In genomic region chr6:33014841-33015634, GRCh38 we compare ENCODE assay signal across 8 cellular contexts.
A peak's percentile ranks its signal among the peaks of the same experiment; 100 is the strongest.
DNase-seq lines count a peak whose midpoint lies in the region; ATAC-seq and TF ChIP-seq lines count a peak whose summit lies in the region.

No MANE protein-coding gene starts in this region.

- peak; percentile 38 for DNase-seq in 8988T
- DNase-seq in GM04503 (ENCODE audit: low read depth): peak; percentile 34
- peak; percentile 53 for DNase-seq in NCI-H1417 treated with DMSO at 0.1 percent for 48 hours (lab: John Stamatoyannopoulos, UW)
- peak; percentile 87 for DNase-seq in SK-N-MC (ENCODE audit: low read depth, low spot score)
- peak; percentile 91 to 92 for DNase-seq in cardiac fibroblast (ENCODE audit: low read depth in 2 of 2)
- DNase-seq in islet precursor cell: peak; percentile 74
- DNase-seq in stimulated activated CD4-positive, alpha-beta T cell treated with anti-CD3 and anti-CD28 coated beads, TNF-alpha, amount 100 ng/mL, for 1 hour (ENCODE audit: low read depth in 3 of 3, low spot score in 1 of 3): peak in 2 of 3 donors; percentile 18

- no peaks in the 10 kb centered on the region for H3K9me3 ChIP-seq in SK-N-MC (ENCODE audit: low read depth, low read length)

- no peaks in the 10 kb centered on the region for H3K36me3 ChIP-seq in SK-N-MC (ENCODE audit: insufficient read depth, low read length)

- no peak overlapping the region for H3K27ac ChIP-seq in SK-N-MC

- ATAC-seq in HG02973 (IDR thresholded peaks at IDR 0.05; ENCODE audit: unreplicated experiment): no peak

- no peak overlapping the region for H3K9ac ChIP-seq in SK-N-MC (ENCODE audit: insufficient read length)

- H3K4me3 ChIP-seq in SK-N-MC: no peak overlapping the region
- H3K4me3 ChIP-seq in cardiac fibroblast (replicated peaks in 1 of 2; ENCODE audit: low read depth in 2 of 2, low read length in 2 of 2): no peak overlapping the region

- TF ChIP-seq CTCF in cardiac fibroblast (IDR thresholded peaks at IDR 0.05; ENCODE audit: low read depth, low read length): peak; percentile 70

Comparison
In these comparisons a context has a peak if more than half of its experiments do, and no peak if none do; other contexts are left out.
1. DNase-seq: peak in every context shown above with its lines; median percentile 92 in cardiac fibroblast; 87 in SK-N-MC; 74 in islet precursor cell; 53 in NCI-H1417 treated with DMSO at 0.1 percent for 48 hours; 38 in 8988T; 34 in GM04503; 18 in stimulated activated CD4-positive, alpha-beta T cell treated with anti-CD3 and anti-CD28 coated beads, TNF-alpha, amount 100 ng/mL, for 1 hour.